In genomic region chr9:137294091-137294683, GRCh38 we compare ENCODE assay signal across 8 cellular contexts. TPM values are rescaled to one million over a fixed set of nuclear protein-coding genes. Genes with fewer than 3 reads are reported as not detected.
DNase-seq lines count a peak whose midpoint lies in the region; ATAC-seq and TF ChIP-seq lines count a peak whose summit lies in the region.

No MANE protein-coding gene starts in this region.

- DNase-seq in A673 (ENCODE audit: low spot score) (peak; percentile 78), GM23248 (peak; percentile 64), SHP77 treated with DMSO at 0.1 percent for 48 hours (lab: John Stamatoyannopoulos, UW) (peak; percentile 41), epithelial cell of prostate (ENCODE audit: low read depth, low spot score) (no peak), renal cortical epithelial cell (ENCODE audit: low read depth) (peak; percentile 63), GM19238 (ENCODE audit: insufficient read length, low spot score) (no peak)
- DNase-seq in stimulated activated naive CD4-positive, alpha-beta T cell treated with Interleukin-2 at 50 U/mL for 16 hours (lab: John Stamatoyannopoulos, UW) = no peak

- H2AFZ ChIP-seq in GM23248 = no peak overlapping the region

- no peaks in the 10 kb centered on the region for H4K20me1 ChIP-seq in GM23248 (ENCODE audit: insufficient read depth)

- H3K9me2 ChIP-seq in GM23248 (ENCODE audit: insufficient read depth) = no peaks in the 10 kb centered on the region

- ATAC-seq in GM18517 (IDR thresholded peaks at IDR 0.05; ENCODE audit: unreplicated experiment) = no peak

- no peak overlapping the region for H3K4me3 ChIP-seq in A673 (ENCODE audit: low read depth, low read length, poor library complexity, severe bottlenecking)
- no peak overlapping the region for H3K4me3 ChIP-seq in GM23248

- H3K27ac ChIP-seq in A673 (ENCODE audit: low read depth, low read length, poor library complexity, severe bottlenecking) (no peak overlapping the region), GM23248 (no peak overlapping the region), epithelial cell of prostate (peak overlapping the region; percentile 74)

- H3K9me3 ChIP-seq in A673 (ENCODE audit: low read depth, low read length, poor library complexity, severe bottlenecking) (peaks cover 3% of the 10 kb centered on the region), GM23248 (ENCODE audit: low read depth) (no peaks in the 10 kb centered on the region)

- no peaks in the 10 kb centered on the region for H3K27me3 ChIP-seq in A673 (replicated peaks; ENCODE audit: insufficient read depth, low read depth, low read length, poor library complexity)
- H3K27me3 ChIP-seq in GM23248 (replicated peaks; ENCODE audit: insufficient read depth) = peaks cover 22% of the 10 kb centered on the region

- TF ChIP-seq CTCF in A673 (conservative IDR thresholded peaks at IDR 0.05; ENCODE audit: low read depth, low read length) = no peak

- CTCF ChIA-PET in A673 (lab: Charles Lee) = interaction anchor here (0.6 kb wide), 1 partner anchor 129 kb away, joined by 8 read pairs; the partner anchor contains the start of genes EXD3 and NOXA1

- BruUV-seq in A673 (replicated peaks; lab: Mats Ljungman, UMichigan) = no TSS peak

- no peaks in the 10 kb centered on the region for H3K36me3 ChIP-seq in A673 (ENCODE audit: insufficient read depth, low read length, poor library complexity, severe bottlenecking)
- H3K36me3 ChIP-seq in GM23248 (ENCODE audit: low read depth) = no peaks in the 10 kb centered on the region

- no peaks in the 10 kb centered on the region for H3F3A ChIP-seq in GM23248 (ENCODE audit: insufficient read depth)

- H3K4me2 ChIP-seq in GM23248 (ENCODE audit: unreplicated experiment) = no peak overlapping the region

- POLR2A ChIA-PET in A673 (lab: Charles Lee; ENCODE audit: low non-redundant PET) = no interaction called here

- WGBS in GM23248 (ENCODE audit: low coverage in 1 of 2, low lambda C conversion rate in 2 of 2, missing lambda C conversion rate in 2 of 2), 2 experiments = 50 to 56% methylated on average over 11 of the region's 11 CpGs

- no peaks in the 10 kb centered on the region for H3K79me2 ChIP-seq in GM23248 (ENCODE audit: insufficient read depth)

- in situ Hi-C loops in GM23248 (cut with MboI) = loop anchor here (10.0 kb wide), 1 partner anchor 111 kb away; no protein-coding TSS in a partner anchor

- H3K9ac ChIP-seq in GM23248 = no peak overlapping the region

- H3K4me1 ChIP-seq in A673 (ENCODE audit: insufficient read depth, low read length, poor library complexity, severe bottlenecking) (peaks cover under 1% of the 10 kb centered on the region), GM23248 (ENCODE audit: insufficient read depth) (no peaks in the 10 kb centered on the region)

- intact Hi-C loops in A673 (cut with micrococcal nuclease; ENCODE audit: unreplicated experiment) = loop anchor here (2.0 kb wide), 2 partner anchors 115 to 151 kb away; no protein-coding TSS in a partner anchor

RNA-seq across cellular contexts. Expression of gene NRARP, which starts 7.9 kb away (rescaled TPM):
- 7.4 and 8.9 TPM in 2 replicates for total RNA-seq in A673 (2021)
- total RNA-seq in GM23248 (2014; rRNA removed; shearing (Covaris generic)) = 0.32 TPM in 1 of 2 replicates, not detected in the other
- not detected in 2 replicates for polyA plus RNA-seq in GM23248 (2016; fragmentation: Nextera tagmentation; extraction: Ambion mirVana)
- 0.55 and 1.0 TPM in 2 replicates for total RNA-seq in renal cortical epithelial cell

RNA-seq across cellular contexts. Expression of gene TOR4A, which starts 16.7 kb away (rescaled TPM):
- total RNA-seq in A673 (2021) = 0.82 and 1.4 TPM in 2 replicates
- 25.8 and 29.6 TPM in 2 replicates for total RNA-seq in GM23248 (2014; rRNA removed; shearing (Covaris generic))
- polyA plus RNA-seq in GM23248 (2016; fragmentation: Nextera tagmentation; extraction: Ambion mirVana) = 4.1 and 5.0 TPM in 2 replicates
- total RNA-seq in renal cortical epithelial cell = 36.3 and 42.1 TPM in 2 replicates

RNA-seq across cellular contexts. Expression of gene NELFB, which starts 39.1 kb away (rescaled TPM):
- total RNA-seq in A673 (2021) (72.6 and 78.1 TPM in 2 replicates), renal cortical epithelial cell (55.4 and 62.2 TPM in 2 replicates)
- total RNA-seq in GM23248 (2014; rRNA removed; shearing (Covaris generic)) = 65.0 and 69.6 TPM in 2 replicates
- 34.4 and 38.5 TPM in 2 replicates for polyA plus RNA-seq in GM23248 (2016; fragmentation: Nextera tagmentation; extraction: Ambion mirVana)

RNA-seq across cellular contexts. Expression of gene STPG3, which starts 43.1 kb away (rescaled TPM):
- total RNA-seq in A673 (2021) = 0.35 TPM in 1 of 2 replicates, not detected in the other
- total RNA-seq in GM23248 (2014; rRNA removed; shearing (Covaris generic)) = not detected in 2 replicates
- polyA plus RNA-seq in GM23248 (2016; fragmentation: Nextera tagmentation; extraction: Ambion mirVana) = not detected in 2 replicates
- not detected in 2 replicates for total RNA-seq in renal cortical epithelial cell

RNA-seq across cellular contexts. Expression of gene TUBB4B, which starts 53.1 kb away (rescaled TPM):
- total RNA-seq in A673 (2021) (645 and 714 TPM in 2 replicates), renal cortical epithelial cell (153 and 288 TPM in 2 replicates)
- total RNA-seq in GM23248 (2014; rRNA removed; shearing (Covaris generic)) = 148 and 159 TPM in 2 replicates
- 373 and 391 TPM in 2 replicates for polyA plus RNA-seq in GM23248 (2016; fragmentation: Nextera tagmentation; extraction: Ambion mirVana)

Comparison
In these comparisons a context has a peak if more than half of its experiments do, and no peak if none do; other contexts are left out.
1. DNase-seq: peak in A673 (single experiment), GM23248 (single experiment), SHP77 treated with DMSO at 0.1 percent for 48 hours (single experiment) and renal cortical epithelial cell (single experiment); none in epithelial cell of prostate (single experiment), GM19238 (single experiment) and stimulated activated naive CD4-positive, alpha-beta T cell treated with Interleukin-2 at 50 U/mL for 16 hours (single experiment).
2. RNA of gene TOR4A, which starts 16.7 kb away (total RNA-seq): 36.3 to 42.1 TPM in renal cortical epithelial cell and 25.8 to 29.6 TPM in GM23248; 0.82 to 1.4 TPM in A673; every median in the first group is over 10 times any median in the second.